35 cellular contexts compared by ENCODE assay signal in the genomic region with DNA sequence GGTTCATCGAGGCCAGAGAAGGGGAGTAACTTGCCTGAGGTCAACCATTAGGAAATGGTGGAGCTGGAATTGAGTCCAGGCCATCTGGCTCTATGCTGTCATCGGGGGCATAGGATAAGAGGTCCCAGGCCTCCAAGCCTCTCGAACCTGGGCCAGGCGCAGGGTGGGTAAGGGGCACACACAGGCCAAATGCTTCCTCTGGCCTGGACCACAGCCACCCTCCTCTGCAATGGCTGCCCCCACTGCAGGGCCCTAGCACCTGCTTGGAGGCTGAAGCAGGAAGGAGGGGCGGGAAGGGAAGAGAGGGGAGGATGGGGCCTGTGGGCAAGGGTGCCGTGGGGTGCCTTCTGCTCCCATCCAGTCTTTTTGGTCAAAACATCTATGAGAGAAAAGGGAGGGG. TPM values are rescaled to one million over a fixed set of nuclear protein-coding genes. Genes with fewer than 3 reads are reported as not detected.
"Had no signal": no experiment of that assay in that cellular context is flagged by ENCODE, and none has a peak within 500 bp of the region (broad histone marks: within the 10 kb centered on the region; RNA-seq: fewer than 3 reads in every experiment).

No MANE protein-coding gene starts in this region.

- H3K9me3 Mint-ChIP-seq: activated CD8-positive, alpha-beta T cell treated with anti-CD3 and anti-CD28 coated beads for 36 hours; activated naive CD8-positive, alpha-beta T cell treated with anti-CD3 and anti-CD28 coated beads for 36 hours; activated T-cell treated with anti-CD3 and anti-CD28 coated beads, Interleukin-2, amount 50 U/mL, for 72 hours; activated T-helper 17 cell treated with anti-CD3 and anti-CD28 coated beads, Interleukin-2, amount 50 U/mL, for 72 hours had no signal

- H3K27ac ChIP-seq: ascending aorta, breast epithelium, KMS-11, PC-9, RWPE1, WERI-Rb-1 had no signal

- H3K4me1 ChIP-seq: breast epithelium had no signal

- DNase-seq: activated CD4-positive, alpha-beta T cell treated with anti-CD3 and anti-CD28 coated beads for 1 hour; activated CD4-positive, alpha-beta T cell treated with anti-CD3 and anti-CD28 coated beads for 48 hours; activated CD4-positive, CD25-positive, alpha-beta regulatory T cell; activated CD8-positive, alpha-beta T cell treated with anti-CD3 and anti-CD28 coated beads for 36 hours; activated effector memory CD4-positive, alpha-beta T cell treated with anti-CD3 and anti-CD28 coated beads, Interleukin-2, amount 50 U/mL, for 16 hours; activated naive CD4-positive, alpha-beta T cell; activated naive CD4-positive, alpha-beta T cell treated with anti-CD3 and anti-CD28 coated beads, Interleukin-2, amount 50 U/mL, for 16 hours; activated naive CD8-positive, alpha-beta T cell treated with anti-CD3 and anti-CD28 coated beads for 36 hours; activated T-cell treated with anti-CD3 and anti-CD28 coated beads, Interleukin-2, amount 50 U/mL, for 1 hour; activated T-cell treated with anti-CD3 and anti-CD28 coated beads, Interleukin-2, amount 50 U/mL, for 72 hours; amniotic stem cell; MM.1S; MV-4-11; NCI-H1092; NCI-H1417 treated with DMSO at 0.1 percent for 48 hours; NCI-H1694; NCI-H1930; NCI-H226; NCI-H446 treated with DMSO at 0.1 percent for 48 hours; NCI-H524; NCI-H82; PC-9; Right ventricle myocardium superior; SW 1271; T-helper 1 cell; T-helper 2 cell; T-helper 9 cell; WERI-Rb-1 had no signal

- H3K27me3 ChIP-seq: ascending aorta had no signal

- H3K36me3 ChIP-seq: ascending aorta, breast epithelium, WERI-Rb-1 had no signal

- H3K4me3 ChIP-seq: ascending aorta, breast epithelium, PC-9 had no signal

- H3K27ac Mint-ChIP-seq: activated CD8-positive, alpha-beta T cell treated with anti-CD3 and anti-CD28 coated beads for 36 hours; activated naive CD8-positive, alpha-beta T cell treated with anti-CD3 and anti-CD28 coated beads for 36 hours; activated T-cell treated with anti-CD3 and anti-CD28 coated beads, Interleukin-2, amount 50 U/mL, for 72 hours; activated T-helper 17 cell treated with anti-CD3 and anti-CD28 coated beads, Interleukin-2, amount 50 U/mL, for 72 hours had no signal

- H3K9me3 ChIP-seq: ascending aorta, breast epithelium had no signal

- ATAC-seq: activated CD8-positive, alpha-beta T cell treated with anti-CD3 and anti-CD28 coated beads for 36 hours; activated T-cell treated with anti-CD3 and anti-CD28 coated beads, Interleukin-2, amount 50 U/mL, for 72 hours; activated T-helper 17 cell treated with anti-CD3 and anti-CD28 coated beads, Interleukin-2, amount 50 U/mL, for 72 hours had no signal

- H3K4me3 Mint-ChIP-seq: activated CD8-positive, alpha-beta T cell treated with anti-CD3 and anti-CD28 coated beads for 36 hours; activated naive CD8-positive, alpha-beta T cell treated with anti-CD3 and anti-CD28 coated beads for 36 hours; activated T-cell treated with anti-CD3 and anti-CD28 coated beads, Interleukin-2, amount 50 U/mL, for 72 hours; activated T-helper 17 cell treated with anti-CD3 and anti-CD28 coated beads, Interleukin-2, amount 50 U/mL, for 72 hours had no signal

- H3K36me3 Mint-ChIP-seq: activated naive CD8-positive, alpha-beta T cell treated with anti-CD3 and anti-CD28 coated beads for 36 hours had no signal

RNA-seq across cellular contexts. Expression of a gene that starts 21.3 kb away (rescaled TPM):
- total RNA-seq: LHCN-M2, OCI-LY7, PC-9 had no signal

RNA-seq across cellular contexts. Expression of a gene that starts 58.9 kb away (rescaled TPM):
- total RNA-seq: LHCN-M2, OCI-LY7 had no signal
